ENCODE assay signal across 17 cellular contexts in the genomic region with DNA sequence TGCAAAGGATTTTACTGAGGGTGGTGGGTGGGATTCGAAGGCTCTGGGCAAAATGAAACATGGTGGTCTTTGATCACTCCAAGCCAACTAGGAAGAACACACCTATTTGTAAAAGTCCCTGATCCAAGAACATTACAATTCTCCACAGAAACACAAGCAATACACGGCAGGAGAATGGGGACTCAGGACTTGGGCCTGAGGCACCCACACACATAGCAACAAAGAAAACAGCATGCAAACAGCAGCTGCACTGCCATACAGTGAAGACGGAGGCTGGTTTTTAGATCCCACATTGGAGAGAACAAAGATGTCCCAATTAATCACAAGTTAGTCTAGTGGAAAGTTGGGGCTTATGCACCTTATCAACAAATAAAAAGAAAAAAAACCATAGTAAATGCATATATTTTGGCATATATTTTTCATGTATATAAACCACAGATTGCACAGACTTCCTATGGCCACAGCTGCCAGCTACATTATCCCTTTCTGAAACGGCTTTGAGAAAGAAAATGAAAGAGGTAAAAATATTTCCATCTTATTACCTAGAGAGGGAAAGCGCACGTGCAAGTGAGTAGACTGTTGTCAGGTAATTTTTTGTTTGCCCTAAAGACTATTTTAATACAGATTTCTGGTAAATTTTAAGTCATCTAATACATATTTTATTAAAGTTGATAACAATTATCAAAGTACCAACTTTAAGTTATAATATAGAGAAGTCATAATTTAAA.
DNase-seq lines count a peak whose midpoint lies in the region; ATAC-seq and TF ChIP-seq lines count a peak whose summit lies in the region.
"Had no signal": no experiment of that assay in that cellular context is flagged by ENCODE, and none has a peak within 500 bp of the region (broad histone marks: within the 10 kb centered on the region; RNA-seq: fewer than 3 reads in every experiment).

No MANE protein-coding gene starts in this region.

- intact Hi-C loops in PC-3 (cut with micrococcal nuclease), result no loop called here

- no peak overlapping the region for H3K4ac ChIP-seq in neuronal stem cell (ENCODE audit: low read length)

- no peak for DNase-seq in PC-3
- DNase-seq in neuronal stem cell (ENCODE audit: low spot score), result no peak
- DNase-seq in HEK293T (ENCODE audit: extremely low spot score), result no peak
- no peak for DNase-seq in H4 (ENCODE audit: low spot score)
- DNase-seq in activated CD4-positive, alpha-beta T cell treated with anti-CD3 and anti-CD28 coated beads for 1 hour, result no peak
- DNase-seq: activated CD8-positive, alpha-beta memory T cell treated with anti-CD3 and anti-CD28 coated beads, Interleukin-2, amount 10 ng/mL, durations not matched to agents 7 days and 5 days; activated naive CD8-positive, alpha-beta T cell treated with anti-CD3 and anti-CD28 coated beads for 36 hours; immature natural killer cell; MG63; NCI-H2227 treated with DMSO at 0.1 percent for 48 hours; retina; SHP77 treated with DMSO at 0.1 percent for 48 hours; stimulated activated naive CD8-positive, alpha-beta T cell treated with anti-CD3 and anti-CD28 coated beads, Interleukin-15, amount 100 ng/mL, for 72 hours had no signal

- H2BK12ac ChIP-seq in neuronal stem cell (ENCODE audit: low read length), result no peak overlapping the region

- H3K79me1 ChIP-seq in neuronal stem cell (ENCODE audit: low read depth, low read length), result no peaks in the 10 kb centered on the region

- no peak overlapping the region for H3K18ac ChIP-seq in neuronal stem cell (ENCODE audit: low read length)

- no peak overlapping the region for H3K4me3 ChIP-seq in PC-3 (ENCODE audit: low read length)
- H3K4me3 ChIP-seq in neuronal stem cell (ENCODE audit: low read length in 2 of 2), result no peak overlapping the region
- H3K4me3 ChIP-seq: BLaER1 treated with 17β-estradiol and CSF1 and Interleukin-3, amounts not matched to agents 10 nM and 100 nM; MG63 had no signal

- H3K9me3 ChIP-seq in PC-3 (ENCODE audit: low read length) (no peaks in the 10 kb centered on the region), neuronal stem cell (replicated peaks in 1 of 2; ENCODE audit: control insufficient read depth in 2 of 2, insufficient read depth in 1 of 2, low read depth in 1 of 2, low read length in 2 of 2) (no peaks in the 10 kb centered on the region)
- H3K9me3 ChIP-seq: MG63 had no signal

- no peak overlapping the region for H4K8ac ChIP-seq in neuronal stem cell (ENCODE audit: low read depth, low read length)

- ATAC-seq in GM18520 (IDR thresholded peaks at IDR 0.05; ENCODE audit: unreplicated experiment) (peak; percentile 18), HG02642 (IDR thresholded peaks at IDR 0.05; ENCODE audit: poor library complexity, unreplicated experiment) (peak; percentile 45), PC-3 (no peak), GM19351 (IDR thresholded peaks at IDR 0.05; ENCODE audit: unreplicated experiment) (no peak)
- ATAC-seq: activated CD8-positive, alpha-beta memory T cell treated with anti-CD3 and anti-CD28 coated beads, Interleukin-2, amount 10 ng/mL, durations not matched to agents 7 days and 5 days; stimulated activated naive CD8-positive, alpha-beta T cell treated with anti-CD3 and anti-CD28 coated beads, Interleukin-15, amount 100 ng/mL, for 72 hours had no signal

- H3K23ac ChIP-seq in neuronal stem cell (ENCODE audit: low read depth, low read length, poor library complexity), result no peak overlapping the region

- no peak overlapping the region for H4K91ac ChIP-seq in neuronal stem cell (ENCODE audit: low read depth, low read length, poor library complexity)

- no peaks in the 10 kb centered on the region for H3K27me3 ChIP-seq in PC-3 (ENCODE audit: low read length)
- no peaks in the 10 kb centered on the region for H3K27me3 ChIP-seq in neuronal stem cell (ENCODE audit: control insufficient read depth in 3 of 3, insufficient read depth in 3 of 3, low read depth in 1 of 3, low read length in 3 of 3)
- H3K27me3 ChIP-seq: BLaER1 treated with 17β-estradiol and CSF1 and Interleukin-3, amounts not matched to agents 10 nM and 100 nM; MG63 had no signal

- no peak overlapping the region for H2BK120ac ChIP-seq in neuronal stem cell (ENCODE audit: low read depth, low read length)

- no peak overlapping the region for H3K4me2 ChIP-seq in PC-3 (ENCODE audit: low read length)
- no peak overlapping the region for H3K4me2 ChIP-seq in neuronal stem cell (ENCODE audit: insufficient read depth, low read length, poor library complexity, severe bottlenecking)
- H3K4me2 ChIP-seq: BLaER1 treated with 17β-estradiol and CSF1 and Interleukin-3, amounts not matched to agents 10 nM and 100 nM had no signal

- no peak overlapping the region for H2BK5ac ChIP-seq in neuronal stem cell (ENCODE audit: low read length)

- H3K27ac ChIP-seq in PC-3 (ENCODE audit: low read length), result no peak overlapping the region
- no peak overlapping the region for H3K27ac ChIP-seq in neuronal stem cell (replicated peaks; ENCODE audit: low read length)
- H3K27ac ChIP-seq: BLaER1 treated with 17β-estradiol and CSF1 and Interleukin-3, amounts not matched to agents 10 nM and 100 nM had no signal

- 0 out of 2 replicates have a peak overlapping the region, but pooled peaks have one; percentile 13 for H2AFZ ChIP-seq in PC-3 (ENCODE audit: low read length)
- peak overlapping the region; percentile 49 for H2AFZ ChIP-seq in neuronal stem cell (ENCODE audit: low read length)

- H3K4me1 ChIP-seq in PC-3 (ENCODE audit: insufficient read depth, low read length) (peaks cover 10% of the 10 kb centered on the region), neuronal stem cell (ENCODE audit: control insufficient read depth in 2 of 2, insufficient read depth in 1 of 2, low read depth in 1 of 2, low read length in 2 of 2) (peaks cover 9 to 15% of the 10 kb centered on the region in 2 donors)

- CTCF ChIA-PET in PC-3 (lab: Charles Lee) (no interaction called here), HEK293T (lab: Yijun Ruan, JAX) (no interaction called here)

- H3K9ac ChIP-seq in PC-3 (ENCODE audit: low read length), result no peak overlapping the region
- H3K9ac ChIP-seq in neuronal stem cell (ENCODE audit: low read depth, low read length, poor library complexity), result no peak overlapping the region
- H3K9ac ChIP-seq: BLaER1 treated with 17β-estradiol and CSF1 and Interleukin-3, amounts not matched to agents 10 nM and 100 nM had no signal

- H2BK15ac ChIP-seq in neuronal stem cell (ENCODE audit: low read length), result no peak overlapping the region

- no peaks in the 10 kb centered on the region; the same call in 1 of the 2 replicates for H3K79me2 ChIP-seq in PC-3 (ENCODE audit: low read length)

- H3K14ac ChIP-seq in neuronal stem cell (ENCODE audit: low read length), result no peak overlapping the region

- H2AK5ac ChIP-seq in neuronal stem cell (ENCODE audit: low read depth, low read length), result no peak overlapping the region

- POLR2A ChIA-PET in PC-3 (lab: Charles Lee; ENCODE audit: unreplicated experiment) (no interaction called here), HEK293T (lab: Yijun Ruan, JAX) (no interaction called here)

- WGBS in neuronal stem cell (ENCODE audit: extremely low coverage in 2 of 2, insufficient read length in 2 of 2, insufficient replicate concordance in 1 of 2), 2 donors, result no CpG with 5 or more reads among the region's 6 CpGs

- H3K9me2 ChIP-seq in PC-3 (replicated peaks; ENCODE audit: low read length), result no peaks in the 10 kb centered on the region

- BruUV-seq in PC-3 (replicated peaks; lab: Mats Ljungman, UMichigan), result no TSS peak

- H4K20me1 ChIP-seq in PC-3 (ENCODE audit: low read length), result no peaks in the 10 kb centered on the region
- H4K20me1 ChIP-seq: BLaER1 treated with 17β-estradiol and CSF1 and Interleukin-3, amounts not matched to agents 10 nM and 100 nM had no signal

- H3F3A ChIP-seq in PC-3 (ENCODE audit: low read length, unreplicated experiment), result no peaks in the 10 kb centered on the region

- TF ChIP-seq CTCF in PC-3 (conservative IDR thresholded peaks at IDR 0.05; ENCODE audit: low read depth, low read length), result no peak

- H3K36me3 ChIP-seq in PC-3 (ENCODE audit: low read depth, low read length) (no peaks in the 10 kb centered on the region), neuronal stem cell (replicated peaks in 1 of 2; ENCODE audit: control insufficient read depth in 2 of 2, insufficient read depth in 2 of 2, low read length in 2 of 2) (no peaks in the 10 kb centered on the region)

TF ChIP-seq in HEK293T, 16 proteins besides CTCF, POLR2A, EP300 and RAD21:
- TF ChIP-seq FOXK2 (IDR thresholded peaks at IDR 0.05), result no peak
- TF ChIP-seq NFRKB (IDR thresholded peaks at IDR 0.05), result no peak
- no peak for TF ChIP-seq FOXM1 (IDR thresholded peaks at IDR 0.05; ENCODE audit: borderline replicate concordance)
- no peak for TF ChIP-seq BHLHE40 (IDR thresholded peaks at IDR 0.05; ENCODE audit: borderline replicate concordance)
- no peak for TF ChIP-seq LEF1 (IDR thresholded peaks at IDR 0.05; ENCODE audit: borderline replicate concordance)

Comparison
In these comparisons a context has a peak if more than half of its experiments do, and no peak if none do; other contexts are left out.
1. ATAC-seq: peak in GM18520 (single experiment) and HG02642 (single experiment); none in PC-3 (single experiment) and GM19351 (single experiment).